8 cellular contexts compared by ENCODE assay signal in the genomic region with DNA sequence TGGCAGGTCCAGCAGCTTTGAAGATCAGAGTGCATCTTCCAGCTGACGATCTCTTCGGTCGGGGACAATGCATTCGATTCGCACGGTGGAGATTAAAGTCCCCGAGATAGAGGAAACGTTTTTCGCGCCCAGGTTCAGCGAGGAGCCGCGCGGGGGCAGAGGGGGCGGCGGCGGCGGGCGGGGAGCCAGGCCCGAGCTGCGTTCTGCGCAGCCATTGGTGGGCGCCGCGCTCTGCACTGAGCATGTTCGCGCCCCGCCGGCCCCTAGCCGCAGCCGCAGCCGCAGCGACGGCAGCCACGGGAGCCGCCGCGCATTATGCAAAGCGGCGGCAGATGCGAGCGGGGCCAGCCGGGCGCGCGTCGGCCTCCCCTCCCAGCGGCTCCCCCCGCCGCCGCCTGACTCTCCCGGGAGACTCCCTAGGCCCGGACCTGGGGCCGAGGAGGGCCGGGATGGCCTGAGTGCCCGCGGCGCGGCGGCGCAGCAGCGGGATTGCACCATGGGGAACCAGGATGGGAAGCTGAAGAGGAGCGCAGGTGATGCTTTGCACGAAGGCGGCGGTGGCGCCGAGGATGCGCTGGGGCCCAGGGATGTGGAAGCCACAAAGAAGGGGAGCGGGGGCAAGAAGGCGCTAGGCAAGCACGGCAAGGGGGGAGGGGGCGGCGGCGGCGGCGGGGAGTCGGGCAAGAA. TPM values are rescaled to one million over a fixed set of nuclear protein-coding genes. Genes with fewer than 3 reads are reported as not detected.
A peak's percentile ranks its signal among the peaks of the same experiment; 100 is the strongest.
DNase-seq lines count a peak whose midpoint lies in the region; ATAC-seq and TF ChIP-seq lines count a peak whose summit lies in the region.

FMN2 (plus strand) TSS at position 270 of the 687 bp plus-strand sequence; CDS start at position 497, 227 bp downstream.

- H3K9ac ChIP-seq in trophoblast cell (ENCODE audit: low read length), result no peak within 1 kb of the TSS

- H3K27ac ChIP-seq in VCaP (peak within 1 kb of the TSS; percentile 74), trophoblast cell (ENCODE audit: low read depth, low read length) (no peak within 1 kb of the TSS)

- H3K4me2 ChIP-seq in trophoblast cell (ENCODE audit: low read length), result peak within 1 kb of the TSS; percentile 86

- H2BK12ac ChIP-seq in trophoblast cell (ENCODE audit: low read length), result no peak within 1 kb of the TSS

- DNase-seq in D341Med (ENCODE audit: low spot score) (peak; percentile 98), glomerular visceral epithelial cell (ENCODE audit: extremely low spot score) (peak; percentile 63), trophoblast cell (no peak), HT-29 (ENCODE audit: low spot score) (no peak)
- peak; percentile 21 for DNase-seq in Jurkat, Clone E6-1 (ENCODE audit: low read depth, low spot score)

- no peak within 1 kb of the TSS for H2BK5ac ChIP-seq in trophoblast cell (ENCODE audit: low read depth, low read length, poor library complexity)

- no peak for TF ChIP-seq CTCF in VCaP (conservative IDR thresholded peaks at IDR 0.05)

- peaks cover 5 to 17% of the 10 kb centered on the region in 2 experiments for H3K4me1 ChIP-seq in trophoblast cell (ENCODE audit: control insufficient read depth in 1 of 2, insufficient read depth in 2 of 2, low read length in 2 of 2)

- H4K12ac ChIP-seq in trophoblast cell (ENCODE audit: low read depth, low read length), result no peak within 1 kb of the TSS

- no peaks in the 10 kb centered on the region for H3K36me3 ChIP-seq in trophoblast cell (ENCODE audit: control insufficient read depth in 1 of 2, insufficient read depth in 2 of 2, low read length in 2 of 2)

- H3K79me1 ChIP-seq in trophoblast cell (ENCODE audit: low read length), result no peaks in the 10 kb centered on the region

- H4K91ac ChIP-seq in trophoblast cell (ENCODE audit: low read depth, low read length), result no peak within 1 kb of the TSS

- no peak within 1 kb of the TSS for H4K8ac ChIP-seq in trophoblast cell (ENCODE audit: low read depth, low read length)

- no peak within 1 kb of the TSS for H2BK120ac ChIP-seq in trophoblast cell (ENCODE audit: insufficient read depth, low read length, poor library complexity)

- no peak within 1 kb of the TSS for H3K4ac ChIP-seq in trophoblast cell (ENCODE audit: low read depth, low read length)

- H2AK5ac ChIP-seq in trophoblast cell (ENCODE audit: low read length), result no peak within 1 kb of the TSS

- WGBS in trophoblast cell (ENCODE audit: extremely low coverage, insufficient coverage, insufficient read length), result no CpG with 5 or more reads among the region's 78 CpGs

- no peak within 1 kb of the TSS for H3K14ac ChIP-seq in trophoblast cell (ENCODE audit: low read length)

- H3K23ac ChIP-seq in trophoblast cell (ENCODE audit: low read length), result no peak within 1 kb of the TSS

- no peaks in the 10 kb centered on the region for H3K9me3 ChIP-seq in trophoblast cell (ENCODE audit: insufficient read depth, low read depth, low read length)

- no peak within 1 kb of the TSS for H3K18ac ChIP-seq in trophoblast cell (ENCODE audit: low read length)

- H3K79me2 ChIP-seq in trophoblast cell (ENCODE audit: control insufficient read depth, insufficient read depth, low read length, poor library complexity), result no peaks in the 10 kb centered on the region

- H2AFZ ChIP-seq in trophoblast cell (ENCODE audit: insufficient read depth, low read length, poor library complexity), result peak within 1 kb of the TSS; percentile 3

- ATAC-seq in HG02840 (IDR thresholded peaks at IDR 0.05; ENCODE audit: low FRiP score, unreplicated experiment) (no peak), GM21723 (IDR thresholded peaks at IDR 0.05; ENCODE audit: unreplicated experiment) (no peak)

- peak within 1 kb of the TSS; percentile 18 for H3K4me3 ChIP-seq in Jurkat, Clone E6-1 (ENCODE audit: low read length)
- peak within 1 kb of the TSS; percentile 52 for H3K4me3 ChIP-seq in trophoblast cell (ENCODE audit: low read depth, low read length)

- peaks cover 32% of the 10 kb centered on the region for H3K27me3 ChIP-seq in trophoblast cell (ENCODE audit: insufficient read depth, low read length)

RNA-seq across cellular contexts. Expression of gene FMN2, which starts in this region (rescaled TPM):
- polyA plus RNA-seq in Jurkat, Clone E6-1 (2012; ENCODE audit: insufficient read depth, insufficient read length), result 0.66 TPM
- polyA plus RNA-seq in trophoblast cell (2013), result 1.2 and 1.3 TPM in 2 replicates
- not detected in 2 replicates for total RNA-seq in HT-29 (2014; rRNA removed; shearing (Covaris generic))

Comparison
In these comparisons a context has a peak if more than half of its experiments do, and no peak if none do; other contexts are left out.
1. DNase-seq: peak in D341Med (single experiment), Jurkat, Clone E6-1 (single experiment) and glomerular visceral epithelial cell (single experiment); none in trophoblast cell (0 of 2) and HT-29 (single experiment).